Comparison of ENCODE assay signal across 10 cellular contexts in genomic region chr15:72146221-72146620, GRCh38. TPM values are rescaled to one million over a fixed set of nuclear protein-coding genes. Genes with fewer than 3 reads are reported as not detected.
"Had no signal": no experiment of that assay in that cellular context is flagged by ENCODE, and none has a peak within 500 bp of the region (broad histone marks: within the 10 kb centered on the region; RNA-seq: fewer than 3 reads in every experiment).

No MANE protein-coding gene starts in this region.

- H3K9me3 Mint-ChIP-seq: HFFc6, IgD-negative memory B cell had no signal

- H3K4me3 Mint-ChIP-seq: HFFc6, IgD-negative memory B cell had no signal

- H3K36me3 Mint-ChIP-seq: IgD-negative memory B cell had no signal

- H3K4me3 ChIP-seq: GM23248, HAP-1 had no signal

- H3K27ac Mint-ChIP-seq: HFFc6, IgD-negative memory B cell had no signal

- H3K36me3 ChIP-seq: HAP-1 had no signal

- H3K27ac ChIP-seq: GM23248, HL-60 had no signal

- DNase-seq: GM23248, GOT3, H7, HFFc6 had no signal

- ATAC-seq: HCT116, HepG2 had no signal

- H3K9me3 ChIP-seq: HAP-1 had no signal

RNA-seq across cellular contexts. Expression of gene GRAMD2A, which starts 51.4 kb away (rescaled TPM):
- total RNA-seq: GM23248, HepG2, HT1080 had no signal
- polyA plus RNA-seq: GM23248, IgD-negative memory B cell had no signal
